21 cellular contexts compared by ENCODE assay signal in genomic region chr11:59574932-59575904, GRCh38. TPM values are rescaled to one million over a fixed set of nuclear protein-coding genes. Genes with fewer than 3 reads are reported as not detected.
DNase-seq lines count a peak whose midpoint lies in the region; ATAC-seq, FAIRE-seq and TF ChIP-seq lines count a peak whose summit lies in the region.
"Had no signal": no experiment of that assay in that cellular context is flagged by ENCODE, and none has a peak within 500 bp of the region (broad histone marks: within the 10 kb centered on the region; RNA-seq: fewer than 3 reads in every experiment).

No MANE protein-coding gene starts in this region.

- in situ Hi-C loops in mammary epithelial cell (cut with MboI; ENCODE audit: low sequenced_read_pairs in 2 of 2): loop anchor here in 1 of 2 donors (25.0 kb wide), 1 partner anchor 212 kb away; no protein-coding TSS in a partner anchor

- H3K4me2 ChIP-seq in mammary epithelial cell (ENCODE audit: insufficient read depth, low read depth, low read length) (no peak overlapping the region), astrocyte (ENCODE audit: low read length) (no peak overlapping the region)

- ATAC-seq in naive thymus-derived CD8-positive, alpha-beta T cell: no peak
- ATAC-seq in thoracic aorta (ENCODE audit: insufficient number of reproducible peaks, low FRiP score, low read depth): no peak
- no peak for ATAC-seq in activated CD8-positive, alpha-beta T cell treated with anti-CD3 and anti-CD28 coated beads for 36 hours

- no peaks in the 10 kb centered on the region for H3K4me1 ChIP-seq in breast epithelium
- peaks cover 14% of the 10 kb centered on the region for H3K4me1 ChIP-seq in mammary epithelial cell (ENCODE audit: insufficient read depth, low read length)
- peaks cover 9% of the 10 kb centered on the region for H3K4me1 ChIP-seq in astrocyte (ENCODE audit: insufficient read depth, low read length)
- H3K4me1 ChIP-seq in thoracic aorta (ENCODE audit: control insufficient read depth in 1 of 2, low read depth in 2 of 2): peaks cover 0 to 9% of the 10 kb centered on the region in 2 donors
- H3K4me1 ChIP-seq: upper lobe of left lung had no signal

- H3K4me3 ChIP-seq in breast epithelium (no peak overlapping the region), mammary epithelial cell (replicated peaks in 1 of 3; ENCODE audit: insufficient read depth in 1 of 3, low read depth in 2 of 3, low read length in 3 of 3) (no peak overlapping the region), astrocyte (ENCODE audit: insufficient read depth, low read depth, low read length) (no peak overlapping the region), thoracic aorta (no peak overlapping the region)
- H3K4me3 ChIP-seq: dorsolateral prefrontal cortex, MG63, upper lobe of left lung had no signal

- FAIRE-seq in astrocyte (lab: Jason Lieb, UNC): no peak

- TF ChIP-seq CTCF in breast epithelium (IDR thresholded peaks at IDR 0.05) (no peak), mammary epithelial cell (conservative IDR thresholded peaks at IDR 0.05 in 1 of 2, IDR thresholded peaks at IDR 0.05 in 1 of 2; ENCODE audit: extremely low read depth in 1 of 2, insufficient read depth in 1 of 2, low read depth in 1 of 2, low read length in 2 of 2) (no peak), astrocyte (IDR thresholded peaks at IDR 0.05; ENCODE audit: insufficient read depth, low read depth, low read length) (no peak), thoracic aorta (IDR thresholded peaks at IDR 0.05) (no peak)
- no peak for TF ChIP-seq CTCF in activated CD8-positive, alpha-beta T cell treated with anti-CD3 and anti-CD28 coated beads for 36 hours (IDR thresholded peaks at IDR 0.05)

- CTCF ChIA-PET in mammary epithelial cell (lab: Charles Lee; ENCODE audit: low non-redundant PET): no interaction called here
- CTCF ChIA-PET in activated CD8-positive, alpha-beta T cell treated with anti-CD3 and anti-CD28 coated beads for 36 hours (lab: Charles Lee): no interaction called here

- H3K9ac ChIP-seq in mammary epithelial cell (ENCODE audit: insufficient read depth, low read length): no peak overlapping the region
- H3K9ac ChIP-seq in astrocyte (ENCODE audit: low read length): no peak overlapping the region

- H3K36me3 Mint-ChIP-seq in astrocyte (ENCODE audit: low read depth, unreplicated experiment): peaks cover 37% of the 10 kb centered on the region
- peaks cover 2 to 63% (median 23%) of the 10 kb centered on the region in 3 donors for H3K36me3 Mint-ChIP-seq in naive thymus-derived CD8-positive, alpha-beta T cell
- peaks cover 42% of the 10 kb centered on the region for H3K36me3 Mint-ChIP-seq in activated CD8-positive, alpha-beta T cell treated with anti-CD3 and anti-CD28 coated beads for 36 hours (ENCODE audit: low read depth)

- POLR2A ChIA-PET in naive thymus-derived CD8-positive, alpha-beta T cell (lab: Charles Lee): no interaction called here
- POLR2A ChIA-PET in activated CD8-positive, alpha-beta T cell treated with anti-CD3 and anti-CD28 coated beads for 36 hours (lab: Charles Lee): interaction anchor here (0.8 kb wide), 1 partner anchor 31 kb away, joined by 3 read pairs; no protein-coding TSS in a partner anchor

- DNase-seq in breast epithelium (ENCODE audit: low spot score in 2 of 2) (no peak), mammary epithelial cell (no peak), astrocyte (ENCODE audit: low read depth) (no peak), thoracic aorta (ENCODE audit: low spot score) (no peak), T1000 (lab: John Stamatoyannopoulos, UW) (no peak), A172 (ENCODE audit: low spot score) (no peak)
- DNase-seq in naive thymus-derived CD8-positive, alpha-beta T cell: no peak
- no peak for DNase-seq in activated CD8-positive, alpha-beta T cell treated with anti-CD3 and anti-CD28 coated beads for 36 hours
- DNase-seq: activated CD4-positive, alpha-beta T cell treated with anti-CD3 and anti-CD28 coated beads, Interleukin-2, amount 50 U/mL, for 4 hours; COR-L47; dorsolateral prefrontal cortex; GF-D8; H7; kidney glomerular epithelial cell; MG63; NCI-H187; NCI-H446 treated with DMSO at 0.1 percent for 48 hours; OCI-M1; stimulated activated CD4-positive, alpha-beta T cell treated with anti-CD3 and anti-CD28 coated beads, Interleukin-4, amount 100 ng/mL, for 1 hour; stimulated activated CD8-positive, alpha-beta memory T cell treated with anti-CD3 and anti-CD28 coated beads, Interleukin-4, amount 100 ng/mL, for 48 hours; upper lobe of left lung had no signal

- BruUV-seq in mammary epithelial cell (replicated peaks; lab: Mats Ljungman, UMichigan): no TSS peak

- peak overlapping the region; percentile 27 to 54 for H3K27ac ChIP-seq in breast epithelium
- no peak overlapping the region for H3K27ac ChIP-seq in mammary epithelial cell (ENCODE audit: insufficient read depth, low read depth, low read length)
- no peak overlapping the region for H3K27ac ChIP-seq in astrocyte (ENCODE audit: low read depth, low read length)
- peak overlapping the region; percentile 19 to 20 for H3K27ac ChIP-seq in thoracic aorta
- H3K27ac ChIP-seq: upper lobe of left lung had no signal

- H3K4me1 Mint-ChIP-seq in astrocyte (ENCODE audit: low read depth, unreplicated experiment): peaks cover 20% of the 10 kb centered on the region
- H3K4me1 Mint-ChIP-seq in naive thymus-derived CD8-positive, alpha-beta T cell: no peaks in the 10 kb centered on the region
- no peaks in the 10 kb centered on the region for H3K4me1 Mint-ChIP-seq in activated CD8-positive, alpha-beta T cell treated with anti-CD3 and anti-CD28 coated beads for 36 hours (ENCODE audit: low read depth)

- peaks cover 11% of the 10 kb centered on the region for H3K36me3 ChIP-seq in breast epithelium
- H3K36me3 ChIP-seq in mammary epithelial cell (ENCODE audit: insufficient read depth, low read length): peaks cover 34% of the 10 kb centered on the region
- H3K36me3 ChIP-seq in astrocyte (ENCODE audit: insufficient read depth, low read length): peaks cover 29% of the 10 kb centered on the region
- H3K36me3 ChIP-seq in thoracic aorta: peaks cover 39% of the 10 kb centered on the region

- H3K79me2 ChIP-seq in mammary epithelial cell (ENCODE audit: insufficient read depth, low read length) (no peaks in the 10 kb centered on the region), astrocyte (ENCODE audit: insufficient read depth, low read length) (no peaks in the 10 kb centered on the region)

- H2AFZ ChIP-seq in mammary epithelial cell (ENCODE audit: low read depth, low read length) (no peak overlapping the region), astrocyte (ENCODE audit: low read depth, low read length) (no peak overlapping the region)

- H3K27me3 Mint-ChIP-seq in astrocyte (ENCODE audit: low read depth, unreplicated experiment): no peaks in the 10 kb centered on the region
- no peaks in the 10 kb centered on the region for H3K27me3 Mint-ChIP-seq in naive thymus-derived CD8-positive, alpha-beta T cell
- no peaks in the 10 kb centered on the region for H3K27me3 Mint-ChIP-seq in activated CD8-positive, alpha-beta T cell treated with anti-CD3 and anti-CD28 coated beads for 36 hours

- no peaks in the 10 kb centered on the region for H3K9me3 ChIP-seq in breast epithelium
- no peaks in the 10 kb centered on the region for H3K9me3 ChIP-seq in mammary epithelial cell (replicated peaks; ENCODE audit: insufficient read depth, low read length)
- H3K9me3 ChIP-seq in astrocyte (ENCODE audit: insufficient read depth, low read depth, low read length): no peaks in the 10 kb centered on the region
- H3K9me3 ChIP-seq in thoracic aorta: no peaks in the 10 kb centered on the region
- H3K9me3 ChIP-seq: MG63, upper lobe of left lung had no signal

- no peak overlapping the region for H3K4me3 Mint-ChIP-seq in astrocyte (ENCODE audit: unreplicated experiment)
- no peak overlapping the region for H3K4me3 Mint-ChIP-seq in naive thymus-derived CD8-positive, alpha-beta T cell
- H3K4me3 Mint-ChIP-seq in activated CD8-positive, alpha-beta T cell treated with anti-CD3 and anti-CD28 coated beads for 36 hours: no peak overlapping the region

- H3K27ac Mint-ChIP-seq in astrocyte (ENCODE audit: unreplicated experiment): peak overlapping the region; percentile 83
- peak overlapping the region in 7 of 10 donors; percentile 9 to 73 (median 42) for H3K27ac Mint-ChIP-seq in naive thymus-derived CD8-positive, alpha-beta T cell
- no peak overlapping the region for H3K27ac Mint-ChIP-seq in activated CD8-positive, alpha-beta T cell treated with anti-CD3 and anti-CD28 coated beads for 36 hours

- no peaks in the 10 kb centered on the region for H4K20me1 ChIP-seq in mammary epithelial cell (ENCODE audit: insufficient read depth, low read length)
- H4K20me1 ChIP-seq in astrocyte (ENCODE audit: insufficient read depth, low read length): peaks cover 3% of the 10 kb centered on the region

- 100% methylated on average over 6 of the region's 6 CpGs for WGBS in mammary epithelial cell (ENCODE audit: low coverage, missing lambda C conversion rate)

- TF ChIP-seq POLR2A in breast epithelium (IDR thresholded peaks at IDR 0.05): no peak

- H3K27me3 ChIP-seq in breast epithelium (no peaks in the 10 kb centered on the region), mammary epithelial cell (ENCODE audit: insufficient read depth, low read length) (no peaks in the 10 kb centered on the region), astrocyte (ENCODE audit: insufficient read depth, low read length) (no peaks in the 10 kb centered on the region), thoracic aorta (replicated peaks; ENCODE audit: insufficient read depth) (no peaks in the 10 kb centered on the region)
- H3K27me3 ChIP-seq: dorsolateral prefrontal cortex, MG63, upper lobe of left lung had no signal

- dilution Hi-C loops in mammary epithelial cell (cut with HindIII; ENCODE audit: low sequenced_read_pairs): no loop called here

- no peaks in the 10 kb centered on the region for H3K9me3 Mint-ChIP-seq in astrocyte (ENCODE audit: unreplicated experiment)
- no peaks in the 10 kb centered on the region for H3K9me3 Mint-ChIP-seq in naive thymus-derived CD8-positive, alpha-beta T cell
- no peaks in the 10 kb centered on the region for H3K9me3 Mint-ChIP-seq in activated CD8-positive, alpha-beta T cell treated with anti-CD3 and anti-CD28 coated beads for 36 hours

- intact Hi-C loops in breast epithelium (cut with DNase I; ENCODE audit: low total_unique reads) (loop anchor here (5.0 kb wide), 1 partner anchor 998 kb away; the partner anchor contains the start of genes LPXN and ZFP91), mammary epithelial cell (cut with micrococcal nuclease) (no loop called here)
- intact Hi-C loops in activated CD8-positive, alpha-beta T cell treated with anti-CD3 and anti-CD28 coated beads for 36 hours (cut with micrococcal nuclease): no loop called here

RNA-seq across cellular contexts. Expression of gene OSBP, which starts 40.4 kb away (rescaled TPM):
- total RNA-seq in breast epithelium: 10 to 100 TPM; 42.4 to 48.2 (median 43.9) TPM
- 10 to 100 TPM; 34.0 to 52.0 TPM for total RNA-seq in mammary epithelial cell
- polyA plus RNA-seq in mammary epithelial cell: 19.2 TPM
- polyA minus RNA-seq in mammary epithelial cell: 117 TPM
- 48.6 and 52.0 TPM in 2 replicates for total RNA-seq in astrocyte
- total RNA-seq in naive thymus-derived CD8-positive, alpha-beta T cell: 10 to 100 TPM; 46.7 to 50.5 TPM
- polyA plus RNA-seq in naive thymus-derived CD8-positive, alpha-beta T cell: 10 to 100 TPM; 19.5 to 34.8 (median 19.6) TPM
- total RNA-seq in thoracic aorta: 10 to 100 TPM; 38.4 to 41.8 TPM
- 10 to 100 TPM; 38.1 to 41.0 TPM for total RNA-seq in activated CD8-positive, alpha-beta T cell treated with anti-CD3 and anti-CD28 coated beads for 36 hours
- 16.6 and 16.7 TPM in 2 replicates for total RNA-seq in A172 (2014; rRNA removed; shearing (Covaris generic))

Comparison
In these comparisons a context has a peak if more than half of its experiments do, and no peak if none do; other contexts are left out.
1. H3K27ac ChIP-seq: peak in breast epithelium (2 of 2) and thoracic aorta (2 of 2); none in mammary epithelial cell (single experiment) and astrocyte (single experiment).